ENCODE assay signal across 8 cellular contexts in genomic region chrX:48971325-48972213, GRCh38. TPM values are rescaled to one million over a fixed set of nuclear protein-coding genes. Genes with fewer than 3 reads are reported as not detected.
DNase-seq lines count a peak whose midpoint lies in the region; ATAC-seq and TF ChIP-seq lines count a peak whose summit lies in the region.

KCND1 (minus strand) TSS chrX:48971844; CDS start chrX:48970271, 1,573 bp downstream.

- DNase-seq in activated CD4-positive, alpha-beta T cell treated with anti-CD3 and anti-CD28 coated beads, Interleukin-2, amount 50 U/mL, for 48 hours, result peak; percentile 22 to 26
- DNase-seq in activated CD4-positive, alpha-beta T cell treated with anti-CD3 and anti-CD28 coated beads for 4 hours, result no peak
- DNase-seq in T1000 (lab: John Stamatoyannopoulos, UW) (peak; percentile 71), fibroblast of the aortic adventitia (ENCODE audit: low read depth) (peak; percentile 56), neural crest cell (ENCODE audit: low read depth, low spot score) (no peak), putamen (ENCODE audit: low spot score) (no peak), SIG-M5 treated with dmso at 0.1 percent for 504 hours (lab: John Stamatoyannopoulos, UW; ENCODE audit: unreplicated experiment) (no peak)

- no peak within 1 kb of the TSS for H3K27ac Mint-ChIP-seq in neural crest cell (ENCODE audit: unreplicated experiment)

- H3K4me3 ChIP-seq in fibroblast of the aortic adventitia (ENCODE audit: low read depth, low read length), result peak within 1 kb of the TSS; percentile 58

- H3K4me1 Mint-ChIP-seq in neural crest cell, result peaks cover 9% of the 10 kb centered on the region

- peaks cover 8% of the 10 kb centered on the region for H3K9me3 Mint-ChIP-seq in neural crest cell

- ATAC-seq in HG02642 (IDR thresholded peaks at IDR 0.05; ENCODE audit: poor library complexity, unreplicated experiment), result no peak

- TF ChIP-seq CTCF in fibroblast of the aortic adventitia (IDR thresholded peaks at IDR 0.05; ENCODE audit: insufficient read depth, low read length) (no peak), neural crest cell (conservative IDR thresholded peaks at IDR 0.05) (no peak)

- peaks cover 16% of the 10 kb centered on the region for H3K36me3 Mint-ChIP-seq in neural crest cell (ENCODE audit: low read depth)

- peak within 1 kb of the TSS; percentile 39 for H3K4me3 Mint-ChIP-seq in neural crest cell

- H3K27me3 Mint-ChIP-seq in neural crest cell (ENCODE audit: low read depth), result peaks cover 10% of the 10 kb centered on the region

RNA-seq across cellular contexts. Expression of gene KCND1, which starts in this region (rescaled TPM):
- total RNA-seq in fibroblast of the aortic adventitia (ENCODE audit: low replicate concordance), result 0.81 and 1.4 TPM in 2 replicates
- total RNA-seq in neural crest cell, result 1.2 TPM in 2 replicates

Comparison
In these comparisons a context has a peak if more than half of its experiments do, and no peak if none do; other contexts are left out.
1. DNase-seq: peak in activated CD4-positive, alpha-beta T cell treated with anti-CD3 and anti-CD28 coated beads, Interleukin-2, amount 50 U/mL, for 48 hours (2 of 2), T1000 (single experiment) and fibroblast of the aortic adventitia (single experiment); none in activated CD4-positive, alpha-beta T cell treated with anti-CD3 and anti-CD28 coated beads for 4 hours (0 of 2), neural crest cell (single experiment), putamen (single experiment) and SIG-M5 treated with dmso at 0.1 percent for 504 hours (single experiment).